Comparison of ENCODE assay signal across 1 cellular context in genomic region chr17:13776027-13776551, GRCh38.
TF ChIP-seq lines count a peak whose summit lies in the region.

No MANE protein-coding gene starts in this region.

TF ChIP-seq in GM23338, 12 proteins besides CTCF, POLR2A, EP300 and RAD21:
- TF ChIP-seq REST (IDR thresholded peaks at IDR 0.05; ENCODE audit: unreplicated experiment) (no peak), JUNB (IDR thresholded peaks at IDR 0.05; ENCODE audit: unreplicated experiment) (no peak), ETS1 (IDR thresholded peaks at IDR 0.05) (no peak), EZH2phosphoT487 (IDR thresholded peaks at IDR 0.05; ENCODE audit: unreplicated experiment) (no peak), ZNF331 (CRISPR knock-in tag; IDR thresholded peaks at IDR 0.05; ENCODE audit: low read depth) (no peak), STAT1 (IDR thresholded peaks at IDR 0.05; ENCODE audit: unreplicated experiment) (no peak)
